In the genomic region with DNA sequence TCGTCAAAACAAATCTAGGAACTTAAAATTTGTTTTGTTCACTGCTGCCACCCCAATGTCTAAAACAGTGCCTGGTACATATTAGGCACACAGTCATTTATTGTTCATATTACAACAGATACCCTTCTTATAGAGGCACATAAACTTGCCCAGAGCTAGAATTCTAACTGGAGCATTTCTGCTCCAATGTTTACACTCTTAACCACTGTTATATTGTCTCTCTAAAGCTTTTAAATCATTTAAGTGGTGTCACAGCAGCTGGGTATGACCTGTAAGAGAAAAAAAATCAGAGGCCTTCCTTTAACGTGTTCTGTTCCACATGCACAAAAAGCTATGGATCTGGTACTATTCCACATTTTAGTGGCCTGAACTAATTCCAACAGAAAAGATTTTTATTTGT, we compare ENCODE assay signal across 9 cellular contexts. TPM values are rescaled to one million over a fixed set of nuclear protein-coding genes. Genes with fewer than 3 reads are reported as not detected.
A peak's percentile ranks its signal among the peaks of the same experiment; 100 is the strongest.
DNase-seq lines count a peak whose midpoint lies in the region; ATAC-seq, FAIRE-seq and TF ChIP-seq lines count a peak whose summit lies in the region.
"Had no signal": no experiment of that assay in that cellular context is flagged by ENCODE, and none has a peak within 500 bp of the region (broad histone marks: within the 10 kb centered on the region; RNA-seq: fewer than 3 reads in every experiment).

No MANE protein-coding gene starts in this region.

- peak overlapping the region; percentile 90 for H3K4me3 ChIP-seq in CD8-positive, alpha-beta T cell (ENCODE audit: low read depth, low read length)
- H3K4me3 ChIP-seq in NB4 (ENCODE audit: low read depth, low read length) (peak overlapping the region; percentile 98), endothelial cell of umbilical vein (replicated peaks in 1 of 3; ENCODE audit: insufficient read depth in 1 of 3, low read depth in 1 of 3, low read length in 3 of 3) (peak overlapping the region; percentile 82 to 97 (median 89)), ovary (peak overlapping the region; percentile 93)

- H3K27ac Mint-ChIP-seq in CD8-positive, alpha-beta T cell, result no peak overlapping the region

- no peaks in the 10 kb centered on the region for H3K27me3 ChIP-seq in CD8-positive, alpha-beta T cell (ENCODE audit: insufficient read depth, low read length)
- no peaks in the 10 kb centered on the region for H3K27me3 ChIP-seq in endothelial cell of umbilical vein (ENCODE audit: control insufficient read depth in 2 of 2, insufficient read depth in 2 of 2, low read length in 2 of 2)
- no peaks in the 10 kb centered on the region for H3K27me3 ChIP-seq in ovary

- peak overlapping the region; percentile 98 for H3K4me2 ChIP-seq in endothelial cell of umbilical vein (ENCODE audit: insufficient read depth, low read length)

- FAIRE-seq in endothelial cell of umbilical vein (lab: Jason Lieb, UNC), result no peak

- H3K36me3 Mint-ChIP-seq in CD8-positive, alpha-beta T cell, result peaks cover 46% of the 10 kb centered on the region

- DNase-seq in CD8-positive, alpha-beta T cell, result no peak
- no peak for DNase-seq in NB4 (ENCODE audit: low read depth)
- no peak for DNase-seq in endothelial cell of umbilical vein (ENCODE audit: low read depth, low spot score)
- no peak for DNase-seq in ovary
- DNase-seq in stimulated activated CD4-positive, alpha-beta T cell treated with anti-CD3 and anti-CD28 coated beads, Interleukin-2, amount 100 ng/mL, for 24 hours, result no peak
- DNase-seq in SKM-1 treated with dmso at 0.1 percent for 144 hours (lab: John Stamatoyannopoulos, UW; ENCODE audit: unreplicated experiment), result no peak

- ATAC-seq in CD8-positive, alpha-beta T cell, result no peak
- ATAC-seq in HG02623 (IDR thresholded peaks at IDR 0.05; ENCODE audit: unreplicated experiment) (no peak), GM21529 (IDR thresholded peaks at IDR 0.05; ENCODE audit: unreplicated experiment) (no peak)

- BruUV-seq in endothelial cell of umbilical vein (replicated peaks; lab: Mats Ljungman, UMichigan), result no TSS peak

- H3K36me3 ChIP-seq in CD8-positive, alpha-beta T cell (ENCODE audit: insufficient read depth, low read length), result no peaks in the 10 kb centered on the region
- peaks cover 0 to 3% of the 10 kb centered on the region in 2 experiments for H3K36me3 ChIP-seq in endothelial cell of umbilical vein (ENCODE audit: control insufficient read depth in 2 of 2, extremely low read depth in 1 of 2, insufficient read depth in 2 of 2, low read length in 2 of 2)
- no peaks in the 10 kb centered on the region for H3K36me3 ChIP-seq in ovary

- TF ChIP-seq CTCF in CD8-positive, alpha-beta T cell (IDR thresholded peaks at IDR 0.05), result no peak
- no peak for TF ChIP-seq CTCF in NB4 (IDR thresholded peaks at IDR 0.05; ENCODE audit: low read depth, low read length)
- no peak for TF ChIP-seq CTCF in endothelial cell of umbilical vein (IDR thresholded peaks at IDR 0.05; ENCODE audit: extremely low read depth in 1 of 2, insufficient read depth in 1 of 2, low read depth in 1 of 2, low read length in 2 of 2)
- TF ChIP-seq CTCF in ovary (IDR thresholded peaks at IDR 0.05), result no peak

- no peak for TF ChIP-seq EP300 in ovary (IDR thresholded peaks at IDR 0.05)

- WGBS in ovary, 3 donors, result 3 to 5% (median 3%) methylated on average over 2 of the region's 2 CpGs

- H3K9me3 Mint-ChIP-seq in CD8-positive, alpha-beta T cell, result no peaks in the 10 kb centered on the region
- H3K9me3 Mint-ChIP-seq: IgD-negative memory B cell had no signal

- no peaks in the 10 kb centered on the region for H3K9me3 ChIP-seq in CD8-positive, alpha-beta T cell (ENCODE audit: low read length)
- H3K9me3 ChIP-seq in endothelial cell of umbilical vein (replicated peaks; ENCODE audit: control insufficient read depth, insufficient read depth, low read length), result no peaks in the 10 kb centered on the region
- no peaks in the 10 kb centered on the region for H3K9me3 ChIP-seq in ovary

- H3K4me1 ChIP-seq in CD8-positive, alpha-beta T cell (ENCODE audit: insufficient read depth, low read length), result peaks cover 63% of the 10 kb centered on the region
- H3K4me1 ChIP-seq in endothelial cell of umbilical vein (ENCODE audit: control insufficient read depth, extremely low read depth, insufficient read depth, low read length), result peaks cover 53% of the 10 kb centered on the region
- no peaks in the 10 kb centered on the region for H3K4me1 ChIP-seq in ovary (ENCODE audit: insufficient read depth)

- TF ChIP-seq POLR2A in NB4 (IDR thresholded peaks at IDR 0.05; ENCODE audit: extremely low read depth, insufficient read length), result no peak
- TF ChIP-seq POLR2A in endothelial cell of umbilical vein (IDR thresholded peaks at IDR 0.05; ENCODE audit: low read depth, low read length), result no peak
- TF ChIP-seq POLR2A in ovary (IDR thresholded peaks at IDR 0.05), result no peak

- peaks cover 74% of the 10 kb centered on the region for H3K79me2 ChIP-seq in endothelial cell of umbilical vein (ENCODE audit: control insufficient read depth, insufficient read depth, low read length)

- CTCF ChIA-PET in CD8-positive, alpha-beta T cell (lab: Charles Lee), result interaction anchor here (1.8 kb wide), 1 partner anchor 64 kb away, joined by 4 read pairs; the partner anchor contains the start of gene MANBA
- CTCF ChIA-PET in endothelial cell of umbilical vein (lab: Charles Lee), result interaction anchor here (1.0 to 2.5 kb wide), 2 partner anchors 15 to 203 kb away, joined by 3 to 10 read pairs; no protein-coding TSS in a partner anchor

- H3K27me3 Mint-ChIP-seq in CD8-positive, alpha-beta T cell (ENCODE audit: low read depth), result no peaks in the 10 kb centered on the region
- H3K27me3 Mint-ChIP-seq: IgD-negative memory B cell had no signal

- POLR2A ChIA-PET in CD8-positive, alpha-beta T cell (lab: Charles Lee), result interaction anchor here (1.7 to 5.3 kb wide), 3 partner anchors 45 to 252 kb away, joined by 4 to 71 read pairs (median 12); partner anchors contain the start of genes CISD2, MANBA and SLC9B2
- POLR2A ChIA-PET in endothelial cell of umbilical vein (lab: Charles Lee), result no interaction called here

- H3K9ac ChIP-seq in endothelial cell of umbilical vein (replicated peaks; ENCODE audit: extremely low read depth, insufficient read depth, low read length), result peak overlapping the region; percentile 100

- peaks cover 21% of the 10 kb centered on the region for H4K20me1 ChIP-seq in endothelial cell of umbilical vein (replicated peaks; ENCODE audit: control insufficient read depth, extremely low read depth, insufficient read depth, low read length)

- H3K27ac ChIP-seq in CD8-positive, alpha-beta T cell (ENCODE audit: low read depth, low read length), result no peak overlapping the region
- H3K27ac ChIP-seq in endothelial cell of umbilical vein (ENCODE audit: insufficient read depth, low read depth, low read length) (peak overlapping the region; percentile 7), ovary (peak overlapping the region; percentile 22 to 99)

- H3K9me1 ChIP-seq in endothelial cell of umbilical vein (replicated peaks; ENCODE audit: control insufficient read depth, extremely low read depth, insufficient read depth, low read length), result no peaks in the 10 kb centered on the region

- peaks cover 60% of the 10 kb centered on the region for H3K4me1 Mint-ChIP-seq in CD8-positive, alpha-beta T cell (ENCODE audit: low read depth)

- H2AFZ ChIP-seq in endothelial cell of umbilical vein (ENCODE audit: low read depth, low read length), result no peak overlapping the region

- intact Hi-C loops in CD8-positive, alpha-beta T cell (cut with DNase I, micrococcal nuclease), result no loop called here
- intact Hi-C loops in endothelial cell of umbilical vein (cut with micrococcal nuclease) (no loop called here), ovary (cut with DNase I) (no loop called here)

- H3K4me3 Mint-ChIP-seq in CD8-positive, alpha-beta T cell, result no peak overlapping the region

- dilution Hi-C loops in endothelial cell of umbilical vein (cut with MboI; ENCODE audit: extremely low pct_ligation_motif_present, low sequenced_read_pairs), result no loop called here

TF ChIP-seq in endothelial cell of umbilical vein, 7 proteins besides CTCF, POLR2A, EP300 and RAD21:
- TF ChIP-seq GATA2 (IDR thresholded peaks at IDR 0.05; ENCODE audit: insufficient read depth, insufficient read length, low read depth, low read length) (no peak), MYC (IDR thresholded peaks at IDR 0.05; ENCODE audit: low read depth, low read length) (no peak), FOS (IDR thresholded peaks at IDR 0.05; ENCODE audit: borderline replicate concordance, insufficient read depth, low read length) (no peak), POLR2AphosphoS5 (IDR thresholded peaks at IDR 0.05; ENCODE audit: insufficient read depth, low read depth, low read length) (no peak), JUN (IDR thresholded peaks at IDR 0.05; ENCODE audit: borderline replicate concordance, insufficient read depth, insufficient read length, low read depth) (no peak)
- TF ChIP-seq, protein P1, sequence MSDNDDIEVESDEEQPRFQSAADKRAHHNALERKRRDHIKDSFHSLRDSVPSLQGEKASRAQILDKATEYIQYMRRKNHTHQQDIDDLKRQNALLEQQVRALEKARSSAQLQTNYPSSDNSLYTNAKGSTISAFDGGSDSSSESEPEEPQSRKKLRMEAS (IDR thresholded peaks at IDR 0.05; ENCODE audit: insufficient read depth, insufficient read length), result no peak
TF ChIP-seq in endothelial cell of umbilical vein: peak in this region for 0.

RNA-seq across cellular contexts. Expression of gene UBE2D3, which starts 3.0 kb away (rescaled TPM):
- total RNA-seq in CD8-positive, alpha-beta T cell, result 100 to 1,000 TPM; 752 to 758 TPM
- total RNA-seq in endothelial cell of umbilical vein (279 and 288 TPM in 2 replicates), ovary (100 to 1,000 TPM; 211 to 336 (median 258) TPM)
- polyA plus RNA-seq in endothelial cell of umbilical vein (388 and 399 TPM in 2 replicates), ovary (100 to 1,000 TPM; 163 to 347 TPM)
- 350 and 364 TPM in 2 replicates for polyA plus RNA-seq in endothelial cell of umbilical vein (2011; cell fraction: cytosol; rRNA removed)
- polyA plus RNA-seq in endothelial cell of umbilical vein (2011; cell fraction: nucleus; rRNA removed), result 360 and 376 TPM in 2 replicates
- 215 and 278 TPM in 2 replicates for polyA plus RNA-seq in endothelial cell of umbilical vein (2012)
- polyA minus RNA-seq in endothelial cell of umbilical vein, result 278 and 331 TPM in 2 replicates
- 121 TPM for polyA minus RNA-seq in endothelial cell of umbilical vein (2011; cell fraction: cytosol; rRNA and poly(A)+ RNA removed)
- 266 and 296 TPM in 2 replicates for polyA minus RNA-seq in endothelial cell of umbilical vein (2011; cell fraction: nucleus; rRNA and poly(A)+ RNA removed)

RNA-seq across cellular contexts. Expression of gene CISD2, which starts 44.4 kb away (rescaled TPM):
- total RNA-seq in CD8-positive, alpha-beta T cell, result 10 to 100 TPM; 14.3 to 14.4 TPM
- total RNA-seq in endothelial cell of umbilical vein (26.5 and 28.4 TPM in 2 replicates), ovary (10 to 100 TPM in 6 of 7 donors, 1 to 10 TPM in 1; 7.9 to 22.7 (median 19.1) TPM)
- polyA plus RNA-seq in endothelial cell of umbilical vein (13.5 and 14.6 TPM in 2 replicates), ovary (10 to 100 TPM; 13.6 to 27.1 TPM)
- 18.9 and 21.7 TPM in 2 replicates for polyA plus RNA-seq in endothelial cell of umbilical vein (2011; cell fraction: cytosol; rRNA removed)
- polyA plus RNA-seq in endothelial cell of umbilical vein (2011; cell fraction: nucleus; rRNA removed), result 5.9 and 6.4 TPM in 2 replicates
- 20.5 and 29.8 TPM in 2 replicates for polyA plus RNA-seq in endothelial cell of umbilical vein (2012)
- polyA minus RNA-seq in endothelial cell of umbilical vein, result 20.7 and 28.5 TPM in 2 replicates
- 15.7 TPM for polyA minus RNA-seq in endothelial cell of umbilical vein (2011; cell fraction: cytosol; rRNA and poly(A)+ RNA removed)
- 4.2 TPM in 2 replicates for polyA minus RNA-seq in endothelial cell of umbilical vein (2011; cell fraction: nucleus; rRNA and poly(A)+ RNA removed)
